In the genomic region with DNA sequence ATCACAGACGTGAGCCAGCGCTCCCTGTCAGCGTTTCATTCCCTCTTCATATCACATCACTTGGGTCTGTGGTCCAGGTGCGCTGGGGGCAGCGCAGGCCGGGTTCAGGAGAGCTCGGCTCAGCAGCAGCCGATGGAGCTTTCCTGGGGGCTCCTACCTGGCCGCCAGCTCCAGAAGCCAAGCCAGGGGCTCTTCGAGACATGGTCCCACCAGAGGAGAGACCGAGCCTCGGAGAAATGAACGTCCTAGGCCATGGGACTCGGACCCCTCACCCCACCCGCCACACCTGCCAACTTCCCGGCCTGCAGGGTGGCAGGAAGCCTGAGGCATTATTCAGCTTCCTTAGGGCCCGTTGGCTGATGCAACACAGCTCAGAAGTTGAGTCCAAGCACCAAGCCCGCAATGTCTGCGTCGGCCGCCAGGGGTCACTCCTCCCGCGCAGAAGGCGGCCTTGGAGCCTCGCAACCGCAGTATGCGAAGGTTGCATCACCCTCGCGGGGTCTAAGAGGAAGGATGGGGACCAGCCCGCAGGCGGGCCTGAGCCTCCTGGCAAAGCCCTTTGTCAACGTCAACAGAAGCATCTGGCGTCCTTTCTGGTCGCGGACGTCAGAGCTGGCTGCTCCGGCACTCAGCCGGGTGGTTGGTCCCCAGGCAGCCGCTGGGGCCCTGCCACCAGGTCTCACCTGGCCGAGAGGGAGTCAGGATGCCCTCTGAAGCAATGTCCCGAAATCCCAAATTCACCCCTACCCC, we compare ENCODE assay signal across 8 cellular contexts. TPM values are rescaled to one million over a fixed set of nuclear protein-coding genes. Genes with fewer than 3 reads are reported as not detected.
DNase-seq lines count a peak whose midpoint lies in the region; ATAC-seq and TF ChIP-seq lines count a peak whose summit lies in the region.

No MANE protein-coding gene starts in this region.

- H3K4ac ChIP-seq in IMR-90 (ENCODE audit: low read depth, low read length) = peak overlapping the region; percentile 100

- H3K9ac ChIP-seq in IMR-90 (ENCODE audit: low read depth, low read length) (peak overlapping the region; percentile 47), mucosa of stomach (ENCODE audit: low read length) (peak overlapping the region; percentile 57)

- dilution Hi-C loops in IMR-90 (cut with HindIII; ENCODE audit: low sequenced_read_pairs, unreplicated experiment) = no loop called here

- H3K18ac ChIP-seq in IMR-90 (ENCODE audit: low read depth, low read length) = peak overlapping the region; percentile 70

- H3K36me3 ChIP-seq in IMR-90 (ENCODE audit: control insufficient read depth, insufficient read depth, low read length) = no peaks in the 10 kb centered on the region
- no peaks in the 10 kb centered on the region for H3K36me3 ChIP-seq in OCI-LY7 (ENCODE audit: insufficient read depth, low read length)
- no peaks in the 10 kb centered on the region for H3K36me3 ChIP-seq in mucosa of stomach (ENCODE audit: control insufficient read depth, insufficient read depth, low read length)

- peak; percentile 99 for TF ChIP-seq CTCF in IMR-90 (conservative IDR thresholded peaks at IDR 0.05; ENCODE audit: low read depth, low read length)
- peak; percentile 81 for TF ChIP-seq CTCF in OCI-LY7 (conservative IDR thresholded peaks at IDR 0.05; ENCODE audit: low read length)
- peak; percentile 69 for TF ChIP-seq CTCF in epithelial cell of proximal tubule (conservative IDR thresholded peaks at IDR 0.05; ENCODE audit: low read depth, low read length)

- H2BK20ac ChIP-seq in IMR-90 (ENCODE audit: low read depth, low read length) = peak overlapping the region; percentile 99

- intact Hi-C loops in IMR-90 (cut with micrococcal nuclease) = loop anchor here (1.0 to 5.0 kb wide), 3 partner anchors 73 to 130 kb away; no protein-coding TSS in a partner anchor
- intact Hi-C loops in OCI-LY7 (cut with micrococcal nuclease; ENCODE audit: unreplicated experiment) = loop anchor here (1.0 to 10.0 kb wide), 9 partner anchors 27 to 394 kb away; a partner anchor contains a TSS

- BruUV-seq in IMR-90 (replicated peaks; lab: Mats Ljungman, UMichigan) = no TSS peak
- BruUV-seq in OCI-LY7 (replicated peaks; lab: Mats Ljungman, UMichigan) = no TSS peak

- TF ChIP-seq POLR2A in IMR-90 (IDR thresholded peaks at IDR 0.05; ENCODE audit: low read depth, low read length) = no peak

- H3K9me1 ChIP-seq in IMR-90 (ENCODE audit: insufficient read depth, low read length) = peaks cover 4% of the 10 kb centered on the region

- H3K9me3 ChIP-seq in IMR-90 (ENCODE audit: control insufficient read depth, insufficient read depth, low read length) (no peaks in the 10 kb centered on the region), OCI-LY7 (ENCODE audit: low read length) (no peaks in the 10 kb centered on the region), mucosa of stomach (ENCODE audit: control insufficient read depth, low read length) (no peaks in the 10 kb centered on the region)

- H3K27ac ChIP-seq in IMR-90 (ENCODE audit: insufficient read depth, low read length) (peak overlapping the region; percentile 88), OCI-LY7 (ENCODE audit: low read depth, low read length, poor library complexity, severe bottlenecking) (peak overlapping the region; percentile 98)

- H3K4me2 ChIP-seq in IMR-90 (ENCODE audit: low read depth, low read length) = no peak overlapping the region
- H3K4me2 ChIP-seq in OCI-LY7 (ENCODE audit: low read length) = peak overlapping the region; percentile 94

- peak overlapping the region; percentile 100 for H2AK9ac ChIP-seq in IMR-90 (replicated peaks; ENCODE audit: low read depth, low read length, poor library complexity)

- H4K5ac ChIP-seq in IMR-90 (ENCODE audit: low read depth, low read length) = peak overlapping the region; percentile 80

- peak overlapping the region; percentile 77; the same call in 2 of the 3 replicates for H2BK15ac ChIP-seq in IMR-90 (ENCODE audit: low read depth, low read length)

- ATAC-seq in GM21526 (IDR thresholded peaks at IDR 0.05; ENCODE audit: low FRiP score, unreplicated experiment) (peak; percentile 44), IMR-90 (ENCODE audit: low read depth) (peak; percentile 87)

- peak overlapping the region; percentile 89 to 98 for H4K8ac ChIP-seq in IMR-90 (ENCODE audit: low read depth in 2 of 2, low read length in 2 of 2)

- H2BK5ac ChIP-seq in IMR-90 (ENCODE audit: low read depth, low read length, poor library complexity, severe bottlenecking) = peak overlapping the region; percentile 96

- peak overlapping the region; percentile 100 for H4K91ac ChIP-seq in IMR-90 (ENCODE audit: insufficient read depth, low read depth, low read length)

- H3K79me2 ChIP-seq in OCI-LY7 (ENCODE audit: insufficient read depth, low read depth, low read length) = peaks cover 4% of the 10 kb centered on the region

- H3K56ac ChIP-seq in IMR-90 (ENCODE audit: extremely low read depth, insufficient read depth, low read length) = peak overlapping the region; percentile 94

- peak; percentile 99 for TF ChIP-seq RAD21 in IMR-90 (IDR thresholded peaks at IDR 0.05; ENCODE audit: low read length)

- peaks cover 9% of the 10 kb centered on the region for H3K4me1 ChIP-seq in IMR-90 (ENCODE audit: control insufficient read depth, insufficient read depth, low read length)
- H3K4me1 ChIP-seq in OCI-LY7 (ENCODE audit: insufficient read depth, low read length, poor library complexity, severe bottlenecking) = peaks cover 88% of the 10 kb centered on the region
- peaks cover 20% of the 10 kb centered on the region for H3K4me1 ChIP-seq in mucosa of stomach (ENCODE audit: control insufficient read depth, insufficient read depth, low read length)

- H3K9me2 ChIP-seq in OCI-LY7 (ENCODE audit: insufficient read depth, low read length) = no peaks in the 10 kb centered on the region

- DNase-seq in DMS 273 (lab: John Stamatoyannopoulos, UW; ENCODE audit: unreplicated experiment) (peak; percentile 98), IMR-90 (peak; percentile 96), OCI-LY7 (ENCODE audit: low spot score) (peak; percentile 100), activated T-cell treated with anti-CD3 and anti-CD28 coated beads for 4 hours (peak; percentile 91), epithelial cell of proximal tubule (ENCODE audit: low read depth) (no peak)
- DNase-seq in stimulated activated CD8-positive, alpha-beta memory T cell treated with anti-CD3 and anti-CD28 coated beads, Interleukin-7, amount 100 ng/mL, for 24 hours (ENCODE audit: low read depth) = peak; percentile 87

- H3K23ac ChIP-seq in IMR-90 (ENCODE audit: low read depth, low read length) = peak overlapping the region; percentile 60; the same call in 1 of the 2 replicates

- H3K4me3 ChIP-seq in IMR-90 (ENCODE audit: insufficient read depth, low read depth, low read length) (no peak overlapping the region), OCI-LY7 (ENCODE audit: low read depth, low read length, poor library complexity, severe bottlenecking) (peak overlapping the region; percentile 71), epithelial cell of proximal tubule (ENCODE audit: low read depth, low read length) (no peak overlapping the region), mucosa of stomach (ENCODE audit: low read length) (no peak overlapping the region)

- POLR2A ChIA-PET in IMR-90 (lab: Charles Lee; ENCODE audit: unreplicated experiment) (interaction anchor here (1.6 kb wide), 1 partner anchor 92 kb away, joined by 7 read pairs; no protein-coding TSS in a partner anchor), OCI-LY7 (lab: Charles Lee) (interaction anchor here (0.7 to 5.7 kb wide), 12 partner anchors 13 to 1709 kb away, joined by 3 to 128 read pairs (median 9); a partner anchor contains a TSS)

- H3K79me1 ChIP-seq in IMR-90 (ENCODE audit: low read depth in 1 of 2, low read length in 2 of 2) = 0 out of 4 replicates have a peak, but pooled peaks cover 0 to 4% of the 10 kb centered on the region in 2 experiments

- H2BK120ac ChIP-seq in IMR-90 (ENCODE audit: low read depth, low read length) = peak overlapping the region; percentile 100

- 0 out of 2 replicates have a peak, but pooled peaks cover 3% of the 10 kb centered on the region for H4K20me1 ChIP-seq in IMR-90 (ENCODE audit: insufficient read depth, low read length)
- no peaks in the 10 kb centered on the region for H4K20me1 ChIP-seq in OCI-LY7 (ENCODE audit: insufficient read depth, low read length)

- in situ Hi-C loops in IMR-90 (cut with MboI; ENCODE audit: low sequenced_read_pairs) = no loop called here

- no peaks in the 10 kb centered on the region for H3K27me3 ChIP-seq in IMR-90 (ENCODE audit: control insufficient read depth, insufficient read depth, low read length)
- no peaks in the 10 kb centered on the region for H3K27me3 ChIP-seq in mucosa of stomach (ENCODE audit: control insufficient read depth, insufficient read depth, low read length)

- WGBS in IMR-90 (ENCODE audit: extremely low coverage in 2 of 2, insufficient read length in 1 of 2), 2 experiments = 19% methylated on average over 25 of the region's 41 CpGs; no CpG with 5 or more reads in 1 of the 2 experiments

- H2AK5ac ChIP-seq in IMR-90 (ENCODE audit: low read depth, low read length) = peak overlapping the region; percentile 100

- peak overlapping the region; percentile 87 for H2AFZ ChIP-seq in IMR-90 (replicated peaks; ENCODE audit: low read length, poor library complexity)
- peak overlapping the region; percentile 34; the same call in 1 of the 2 replicates for H2AFZ ChIP-seq in OCI-LY7 (ENCODE audit: low read length)

- CTCF ChIA-PET in IMR-90 (lab: Yijun Ruan, JAX) = interaction anchor here (0.6 to 4.0 kb wide), 24 partner anchors 11 to 1406 kb away, joined by 3 to 56 read pairs (median 5); a partner anchor contains a TSS
- CTCF ChIA-PET in OCI-LY7 (lab: Charles Lee; ENCODE audit: unreplicated experiment) = interaction anchor here (0.6 to 3.6 kb wide), 9 partner anchors 28 to 131 kb away, joined by 3 to 41 read pairs (median 5); a partner anchor contains a TSS

- peak overlapping the region; percentile 97 for H3K14ac ChIP-seq in IMR-90 (replicated peaks; ENCODE audit: low read depth, low read length)

TF ChIP-seq in IMR-90, 13 proteins besides CTCF, POLR2A, EP300 and RAD21 (continues in another document):
- TF ChIP-seq BHLHE40 (IDR thresholded peaks at IDR 0.05; ENCODE audit: low read depth, low read length) (peak; percentile 45), RCOR1 (IDR thresholded peaks at IDR 0.05; ENCODE audit: insufficient replicate concordance, low read length) (peak; percentile 35), MAFK (IDR thresholded peaks at IDR 0.05; ENCODE audit: low read depth, low read length) (peak; percentile 4; the same call in 1 of the 2 replicates), CEBPB (IDR thresholded peaks at IDR 0.05; ENCODE audit: low read depth, low read length) (peak; percentile 100), NFE2L2 (IDR thresholded peaks at IDR 0.05; ENCODE audit: low read depth, low read length) (no peak), MXI1 (IDR thresholded peaks at IDR 0.05; ENCODE audit: borderline replicate concordance, low read depth, low read length) (no peak), RFX5 (IDR thresholded peaks at IDR 0.05; ENCODE audit: low read depth, low read length) (no peak)

RNA-seq across cellular contexts. Expression of a gene that starts 13.2 kb away (rescaled TPM):
- total RNA-seq in IMR-90 (2012; rRNA removed) (13.6 and 16.1 TPM in 2 replicates), OCI-LY7 (2022) (213 and 233 TPM in 2 replicates), epithelial cell of proximal tubule (29.0 and 45.4 TPM in 2 replicates)
- 19.0 and 22.9 TPM in 2 replicates for polyA plus RNA-seq in IMR-90 (2012; rRNA removed)
- 19.5 and 22.2 TPM in 2 replicates for polyA plus RNA-seq in IMR-90 (2012; cell fraction: cytosol; rRNA removed)
- 70.1 and 93.8 TPM in 2 replicates for polyA plus RNA-seq in IMR-90 (2012; cell fraction: nucleus; rRNA removed; ENCODE audit: low replicate concordance)
- 146 and 147 TPM in 2 replicates for total RNA-seq in OCI-LY7 (2014; rRNA removed; shearing (Covaris generic))
